ENCODE assay signal across 13 cellular contexts in the genomic region with DNA sequence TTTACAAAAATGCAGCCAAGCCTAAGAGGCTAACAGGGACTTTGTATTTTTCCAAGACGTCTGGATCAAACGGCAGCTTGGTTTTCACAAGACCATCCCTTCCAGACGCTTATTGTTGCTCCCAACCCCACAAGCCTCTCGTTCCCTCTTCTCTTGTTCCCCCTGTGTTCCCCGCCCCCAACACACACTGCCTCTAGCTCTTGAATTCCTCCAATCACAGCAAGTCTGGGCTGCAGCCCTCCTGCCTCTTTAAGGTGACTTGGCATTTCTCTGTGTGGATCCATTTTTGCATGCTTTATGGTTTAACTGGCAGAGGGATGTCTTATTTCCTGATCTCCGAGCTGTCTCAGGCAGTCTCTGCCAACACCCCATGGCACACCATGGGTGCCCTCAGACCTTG.
DNase-seq lines count a peak whose midpoint lies in the region; FAIRE-seq and TF ChIP-seq lines count a peak whose summit lies in the region.
"Had no signal": no experiment of that assay in that cellular context is flagged by ENCODE, and none has a peak within 500 bp of the region (broad histone marks: within the 10 kb centered on the region; RNA-seq: fewer than 3 reads in every experiment).

No MANE protein-coding gene starts in this region.

- no peaks in the 10 kb centered on the region for H3K9me3 ChIP-seq in H9 (ENCODE audit: control insufficient read depth, low read depth, low read length)
- no peaks in the 10 kb centered on the region for H3K9me3 ChIP-seq in adipocyte (ENCODE audit: control insufficient read depth, low read length)
- H3K9me3 ChIP-seq in skeletal muscle satellite cell (replicated peaks; ENCODE audit: low read length), result no peaks in the 10 kb centered on the region
- H3K9me3 ChIP-seq in Karpas-422 (ENCODE audit: low read length), result no peaks in the 10 kb centered on the region
- no peaks in the 10 kb centered on the region for H3K9me3 ChIP-seq in esophagus squamous epithelium

- H3K79me1 ChIP-seq in H9 (ENCODE audit: insufficient read depth, low read depth, low read length, poor library complexity, severe bottlenecking), result no peaks in the 10 kb centered on the region

- no peak overlapping the region for H2BK5ac ChIP-seq in H9 (ENCODE audit: insufficient read length, low read length)

- H2AFZ ChIP-seq in H9 (ENCODE audit: low read length), result no peak overlapping the region
- H2AFZ ChIP-seq in Karpas-422 (ENCODE audit: low read length), result no peak overlapping the region

- H3K27me3 ChIP-seq in H9 (ENCODE audit: insufficient read depth, low read length) (no peaks in the 10 kb centered on the region), adipocyte (replicated peaks; ENCODE audit: control insufficient read depth, insufficient read depth, low read length) (no peaks in the 10 kb centered on the region), skeletal muscle satellite cell (ENCODE audit: control insufficient read depth, insufficient read depth, low read length) (no peaks in the 10 kb centered on the region), Karpas-422 (ENCODE audit: low read length) (no peaks in the 10 kb centered on the region), esophagus squamous epithelium (peaks cover 0 to 13% (median 0%) of the 10 kb centered on the region in 4 donors)

- H2BK12ac ChIP-seq in H9 (ENCODE audit: insufficient read length, low read depth, low read length), result no peak overlapping the region

- no CpG with 5 or more reads among the region's 6 CpGs for WGBS in H9 (ENCODE audit: extremely low coverage, insufficient read length, low lambda C conversion rate)
- 45 to 52% methylated on average over 6 of the region's 6 CpGs for WGBS in esophagus squamous epithelium, 2 donors

- H3K56ac ChIP-seq in H9 (ENCODE audit: insufficient read length, low read depth, low read length), result no peak overlapping the region

- TF ChIP-seq CTCF in H9 (conservative IDR thresholded peaks at IDR 0.05), result no peak
- no peak for TF ChIP-seq CTCF in fibroblast of pulmonary artery (IDR thresholded peaks at IDR 0.05; ENCODE audit: low read length, missing control alignments)
- no peak for TF ChIP-seq CTCF in esophagus squamous epithelium (IDR thresholded peaks at IDR 0.05)

- H3T11ph ChIP-seq in H9 (ENCODE audit: low read length), result peak overlapping the region; percentile 37

- FAIRE-seq in RCC 7860 (lab: Jason Lieb, UNC), result no peak

- no peak overlapping the region for H3K23ac ChIP-seq in H9 (ENCODE audit: insufficient read length, low read depth, low read length)

- H3K4me2 ChIP-seq in H9 (ENCODE audit: insufficient read depth, insufficient read length, low read length) (no peak overlapping the region), skeletal muscle satellite cell (ENCODE audit: low read length) (peak overlapping the region; percentile 69), Karpas-422 (ENCODE audit: low read depth, low read length, poor library complexity, severe bottlenecking) (no peak overlapping the region)

- H3K9me3 Mint-ChIP-seq in H9, result peaks cover 2 to 3% of the 10 kb centered on the region in 2 experiments; a peak in 2 of 5 replicates
- H3K9me3 Mint-ChIP-seq: T-helper 1 cell treated with Interleukin-12 subunit alpha and Interleukin-12 subunit beta and Interleukin-4 antibody, amounts not matched to agents 30 μg/mL and 1 μg/mL, for 36 hours had no signal

- H3K79me2 ChIP-seq in H9 (ENCODE audit: insufficient read depth, low read length), result no peaks in the 10 kb centered on the region
- H3K79me2 ChIP-seq in Karpas-422 (ENCODE audit: low read length), result no peaks in the 10 kb centered on the region

- no peak overlapping the region for H3K9ac ChIP-seq in H9 (ENCODE audit: extremely low read depth, insufficient read length, low read length)
- H3K9ac ChIP-seq in adipocyte (ENCODE audit: low read length), result no peak overlapping the region
- peak overlapping the region; percentile 72 for H3K9ac ChIP-seq in skeletal muscle satellite cell (ENCODE audit: low read depth, low read length)
- no peak overlapping the region for H3K9ac ChIP-seq in Karpas-422 (ENCODE audit: low read length)

- H4K5ac ChIP-seq in H9 (ENCODE audit: insufficient read length, low read depth, low read length), result no peak overlapping the region

- H2AK5ac ChIP-seq in H9 (ENCODE audit: insufficient read length, low read length), result no peak overlapping the region

- H2BK20ac ChIP-seq in H9 (ENCODE audit: low read depth, low read length, poor library complexity, severe bottlenecking), result no peak overlapping the region

- no peak for TF ChIP-seq POLR2A in esophagus squamous epithelium (IDR thresholded peaks at IDR 0.05)

- H4K8ac ChIP-seq in H9 (replicated peaks; ENCODE audit: insufficient read length, low read depth, low read length), result no peak overlapping the region

- peak overlapping the region in 1 of 3 experiments; percentile 19; a peak in 2 of 7 replicates for H3K27ac Mint-ChIP-seq in H9
- H3K27ac Mint-ChIP-seq: activated naive CD8-positive, alpha-beta T cell treated with anti-CD3 and anti-CD28 coated beads, Interleukin-2, amount 10 ng/mL, durations not matched to agents 7 days and 5 days; T-helper 1 cell treated with Interleukin-12 subunit alpha and Interleukin-12 subunit beta and Interleukin-4 antibody, amounts not matched to agents 30 μg/mL and 1 μg/mL, for 36 hours had no signal

- no peak overlapping the region; a peak in 1 of 5 replicates for H3K4me3 Mint-ChIP-seq in H9
- H3K4me3 Mint-ChIP-seq: activated naive CD8-positive, alpha-beta T cell treated with anti-CD3 and anti-CD28 coated beads, Interleukin-2, amount 10 ng/mL, durations not matched to agents 7 days and 5 days; T-helper 1 cell treated with Interleukin-12 subunit alpha and Interleukin-12 subunit beta and Interleukin-4 antibody, amounts not matched to agents 30 μg/mL and 1 μg/mL, for 36 hours had no signal

- H3K36me3 ChIP-seq in adipocyte (ENCODE audit: control insufficient read depth, insufficient read depth, low read length, severe bottlenecking) (no peaks in the 10 kb centered on the region), skeletal muscle satellite cell (ENCODE audit: insufficient read depth, low read length) (no peaks in the 10 kb centered on the region), Karpas-422 (ENCODE audit: insufficient read depth, low read length) (no peaks in the 10 kb centered on the region), esophagus squamous epithelium (no peaks in the 10 kb centered on the region)

- DNase-seq in H9 (peak; percentile 39), adipocyte (ENCODE audit: low read depth) (peak; percentile 44), fibroblast of pulmonary artery (ENCODE audit: low read depth) (peak; percentile 33), Karpas-422 (no peak), COLO829 (ENCODE audit: low spot score) (no peak), RCC 7860 (ENCODE audit: low spot score) (no peak), esophagus squamous epithelium (lab: John Stamatoyannopoulos, UW) (no peak)
- DNase-seq: activated naive CD8-positive, alpha-beta T cell treated with anti-CD3 and anti-CD28 coated beads, Interleukin-2, amount 10 ng/mL, durations not matched to agents 7 days and 5 days; DND-41; effector memory CD4-positive, alpha-beta T cell; NCI-H1417 had no signal

- H3K23me2 ChIP-seq in H9 (ENCODE audit: insufficient read length, low read depth, low read length, poor library complexity, severe bottlenecking), result no peaks in the 10 kb centered on the region

- peaks cover 4% of the 10 kb centered on the region; the same call in 1 of the 2 replicates for H3K4me1 ChIP-seq in H9 (ENCODE audit: insufficient read depth, low read length)
- H3K4me1 ChIP-seq in adipocyte (ENCODE audit: control insufficient read depth, insufficient read depth, low read length), result peaks cover 44% of the 10 kb centered on the region
- peaks cover 70% of the 10 kb centered on the region for H3K4me1 ChIP-seq in skeletal muscle satellite cell (ENCODE audit: control insufficient read depth, insufficient read depth, low read length)
- no peaks in the 10 kb centered on the region for H3K4me1 ChIP-seq in Karpas-422 (ENCODE audit: low read length)
- H3K4me1 ChIP-seq in esophagus squamous epithelium, result peaks cover 0 to 5% (median 0%) of the 10 kb centered on the region in 3 donors

- H4K91ac ChIP-seq in H9 (ENCODE audit: insufficient read length, low read depth, low read length), result no peak overlapping the region

- no peak overlapping the region for H3K4me3 ChIP-seq in adipocyte (ENCODE audit: low read length)
- H3K4me3 ChIP-seq in fibroblast of pulmonary artery (replicated peaks; ENCODE audit: low read depth, low read length), result no peak overlapping the region
- no peak overlapping the region for H3K4me3 ChIP-seq in skeletal muscle satellite cell (ENCODE audit: low read length)
- no peak overlapping the region for H3K4me3 ChIP-seq in Karpas-422 (ENCODE audit: low read length)
- H3K4me3 ChIP-seq in esophagus squamous epithelium, result no peak overlapping the region

- H3K27me3 Mint-ChIP-seq in H9 (ENCODE audit: low read depth), result peaks cover 4% of the 10 kb centered on the region

- H3K14ac ChIP-seq in H9 (ENCODE audit: insufficient read depth, low read length), result no peak overlapping the region

- no peak overlapping the region for H2BK120ac ChIP-seq in H9 (ENCODE audit: low read depth, low read length, poor library complexity, severe bottlenecking)

- no peaks in the 10 kb centered on the region for H3K9me2 ChIP-seq in Karpas-422 (replicated peaks; ENCODE audit: insufficient read depth, low read length)

- intact Hi-C loops in esophagus squamous epithelium (cut with DNase I), result no loop called here

- H3K36me3 Mint-ChIP-seq in H9 (ENCODE audit: insufficient read depth in 1 of 3, low read depth in 3 of 3), result peaks cover 0 to 4% (median 0%) of the 10 kb centered on the region in 3 experiments; a peak in 1 of 7 replicates
- H3K36me3 Mint-ChIP-seq: activated naive CD8-positive, alpha-beta T cell treated with anti-CD3 and anti-CD28 coated beads, Interleukin-2, amount 10 ng/mL, durations not matched to agents 7 days and 5 days had no signal

- H3K18ac ChIP-seq in H9 (ENCODE audit: insufficient read length, low read depth, low read length), result no peak overlapping the region

- H2BK15ac ChIP-seq in H9 (ENCODE audit: low read depth, low read length), result no peak overlapping the region

- no peak overlapping the region for H3K27ac ChIP-seq in H9 (ENCODE audit: insufficient read length, low read depth, low read length)
- no peak overlapping the region for H3K27ac ChIP-seq in Karpas-422 (ENCODE audit: low read length)
- H3K27ac ChIP-seq in esophagus squamous epithelium, result no peak overlapping the region

- no peak overlapping the region for H3K4ac ChIP-seq in H9 (ENCODE audit: low read depth, low read length)

- H4K20me1 ChIP-seq in H9 (ENCODE audit: control insufficient read depth, insufficient read depth, insufficient read length) (no peaks in the 10 kb centered on the region), Karpas-422 (ENCODE audit: insufficient read depth, low read depth, low read length) (no peaks in the 10 kb centered on the region)

- peaks cover 32 to 47% of the 10 kb centered on the region in 2 experiments for H3K4me1 Mint-ChIP-seq in H9
- H3K4me1 Mint-ChIP-seq: activated naive CD8-positive, alpha-beta T cell treated with anti-CD3 and anti-CD28 coated beads, Interleukin-2, amount 10 ng/mL, durations not matched to agents 7 days and 5 days had no signal

Comparison
In these comparisons a context has a peak if more than half of its experiments do, and no peak if none do; other contexts are left out.
1. DNase-seq: peak in H9 (single experiment), adipocyte (single experiment) and fibroblast of pulmonary artery (single experiment); none in Karpas-422 (single experiment), COLO829 (single experiment), RCC 7860 (single experiment) and esophagus squamous epithelium (single experiment).